Comparison of ENCODE assay signal across 1 cellular context in the genomic region with DNA sequence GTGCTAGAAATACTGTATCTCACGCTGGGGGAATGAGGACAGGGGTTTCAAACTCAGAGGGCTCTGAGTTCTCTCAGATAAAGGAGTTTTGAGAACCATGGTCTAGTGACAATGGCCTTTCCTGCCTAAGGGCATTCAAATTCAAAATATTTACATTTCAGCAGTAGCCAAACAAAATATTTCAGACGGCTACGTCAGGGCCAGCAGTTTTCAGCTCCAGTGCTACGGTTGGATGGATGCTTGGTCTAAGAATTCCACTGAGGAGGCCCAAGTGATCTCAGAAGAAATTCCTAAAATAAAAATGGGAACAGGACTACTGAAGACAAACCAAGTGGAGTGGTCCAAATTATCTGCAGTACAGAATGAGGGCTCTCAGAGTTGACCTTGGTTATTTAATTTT.
TF ChIP-seq lines count a peak whose summit lies in the region.

No MANE protein-coding gene starts in this region.

TF ChIP-seq in IMR-90, 13 proteins besides CTCF, POLR2A, EP300 and RAD21 (continued from another document):
- no peak for TF ChIP-seq MAZ (IDR thresholded peaks at IDR 0.05; ENCODE audit: borderline replicate concordance, low read depth, low read length)
- TF ChIP-seq CEBPB (IDR thresholded peaks at IDR 0.05; ENCODE audit: low read depth, low read length), result no peak
